9 cellular contexts compared by ENCODE assay signal in genomic region chr2:156434461-156435291, GRCh38. TPM values are rescaled to one million over a fixed set of nuclear protein-coding genes. Genes with fewer than 3 reads are reported as not detected.
A peak's percentile ranks its signal among the peaks of the same experiment; 100 is the strongest.
DNase-seq lines count a peak whose midpoint lies in the region; ATAC-seq and TF ChIP-seq lines count a peak whose summit lies in the region.
"Had no signal": no experiment of that assay in that cellular context is flagged by ENCODE, and none has a peak within 500 bp of the region (broad histone marks: within the 10 kb centered on the region; RNA-seq: fewer than 3 reads in every experiment).

No MANE protein-coding gene starts in this region.

- POLR2A ChIA-PET in activated CD4-positive, alpha-beta T cell treated with anti-CD3 and anti-CD28 coated beads for 36 hours (lab: Charles Lee): no interaction called here

- no peak for TF ChIP-seq CTCF in suprapubic skin (IDR thresholded peaks at IDR 0.05)

- TF ChIP-seq POLR2A in suprapubic skin (IDR thresholded peaks at IDR 0.05): no peak

- H3K4me3 Mint-ChIP-seq in activated CD4-positive, alpha-beta T cell treated with anti-CD3 and anti-CD28 coated beads for 36 hours: peak overlapping the region; percentile 43
- H3K4me3 Mint-ChIP-seq in activated naive CD8-positive, alpha-beta T cell treated with anti-CD3 and anti-CD28 coated beads, Interleukin-2, amount 50 U/mL, for 24 hours: peak overlapping the region; percentile 97

- WGBS in suprapubic skin: 68% methylated on average over 8 of the region's 8 CpGs

- H3K27ac ChIP-seq in suprapubic skin: peak overlapping the region; percentile 99

- ATAC-seq in activated CD4-positive, alpha-beta T cell treated with anti-CD3 and anti-CD28 coated beads for 36 hours: no peak
- ATAC-seq in activated naive CD8-positive, alpha-beta T cell treated with anti-CD3 and anti-CD28 coated beads, Interleukin-2, amount 50 U/mL, for 24 hours: no peak
- ATAC-seq in GM18868 (IDR thresholded peaks at IDR 0.05; ENCODE audit: unreplicated experiment): no peak

- H3K4me1 Mint-ChIP-seq in activated CD4-positive, alpha-beta T cell treated with anti-CD3 and anti-CD28 coated beads for 36 hours: peaks cover 34% of the 10 kb centered on the region
- H3K4me1 Mint-ChIP-seq in activated naive CD8-positive, alpha-beta T cell treated with anti-CD3 and anti-CD28 coated beads, Interleukin-2, amount 50 U/mL, for 24 hours: peaks cover 50% of the 10 kb centered on the region

- intact Hi-C loops in activated CD4-positive, alpha-beta T cell treated with anti-CD3 and anti-CD28 coated beads for 36 hours (cut with DNase I, micrococcal nuclease): loop anchor here (5.0 kb wide), 2 partner anchors 58 to 963 kb away; no protein-coding TSS in a partner anchor

- H3K9me3 ChIP-seq in suprapubic skin: no peaks in the 10 kb centered on the region

- peak overlapping the region; percentile 42 for H3K27ac Mint-ChIP-seq in activated CD4-positive, alpha-beta T cell treated with anti-CD3 and anti-CD28 coated beads for 36 hours
- H3K27ac Mint-ChIP-seq in activated naive CD8-positive, alpha-beta T cell treated with anti-CD3 and anti-CD28 coated beads, Interleukin-2, amount 50 U/mL, for 24 hours: peak overlapping the region; percentile 76

- no peaks in the 10 kb centered on the region for H3K27me3 Mint-ChIP-seq in activated CD4-positive, alpha-beta T cell treated with anti-CD3 and anti-CD28 coated beads for 36 hours
- H3K27me3 Mint-ChIP-seq in activated naive CD8-positive, alpha-beta T cell treated with anti-CD3 and anti-CD28 coated beads, Interleukin-2, amount 50 U/mL, for 24 hours: no peaks in the 10 kb centered on the region

- TF ChIP-seq EP300 in suprapubic skin (IDR thresholded peaks at IDR 0.05): no peak

- CTCF ChIA-PET in activated CD4-positive, alpha-beta T cell treated with anti-CD3 and anti-CD28 coated beads for 36 hours (lab: Charles Lee): interaction anchor here (1.5 kb wide), 1 partner anchor 105 kb away, joined by 6 read pairs; no protein-coding TSS in a partner anchor

- H3K36me3 Mint-ChIP-seq in activated CD4-positive, alpha-beta T cell treated with anti-CD3 and anti-CD28 coated beads for 36 hours (ENCODE audit: low read depth): peaks cover 7% of the 10 kb centered on the region
- H3K36me3 Mint-ChIP-seq in activated naive CD8-positive, alpha-beta T cell treated with anti-CD3 and anti-CD28 coated beads, Interleukin-2, amount 50 U/mL, for 24 hours (ENCODE audit: low read depth): peaks cover 16% of the 10 kb centered on the region

- H3K36me3 ChIP-seq in suprapubic skin: no peaks in the 10 kb centered on the region

- no peaks in the 10 kb centered on the region for H3K27me3 ChIP-seq in suprapubic skin
- H3K27me3 ChIP-seq: foreskin keratinocyte had no signal

- DNase-seq in activated CD4-positive, alpha-beta T cell treated with anti-CD3 and anti-CD28 coated beads for 36 hours: peak; percentile 41
- no peak for DNase-seq in activated CD4-positive, alpha-beta T cell treated with anti-CD3 and anti-CD28 coated beads for 1 hour
- peak; percentile 13 for DNase-seq in activated naive CD8-positive, alpha-beta T cell treated with anti-CD3 and anti-CD28 coated beads, Interleukin-2, amount 50 U/mL, for 24 hours
- peak; percentile 56 for DNase-seq in islet precursor cell
- DNase-seq in suprapubic skin (ENCODE audit: low spot score in 2 of 2): no peak
- DNase-seq in amniotic stem cell (lab: John Stamatoyannopoulos, UW): no peak
- no peak for DNase-seq in AML-193 (lab: John Stamatoyannopoulos, UW)

- H3K4me3 ChIP-seq in suprapubic skin: peak overlapping the region; percentile 84

- peaks cover 47% of the 10 kb centered on the region for H3K4me1 ChIP-seq in suprapubic skin

- H3K9me3 Mint-ChIP-seq in activated CD4-positive, alpha-beta T cell treated with anti-CD3 and anti-CD28 coated beads for 36 hours (ENCODE audit: low read depth): no peaks in the 10 kb centered on the region
- H3K9me3 Mint-ChIP-seq in activated naive CD8-positive, alpha-beta T cell treated with anti-CD3 and anti-CD28 coated beads, Interleukin-2, amount 50 U/mL, for 24 hours: no peaks in the 10 kb centered on the region

RNA-seq across cellular contexts. Expression of gene GPD2, which starts 1.5 kb away (rescaled TPM):
- 10 to 100 TPM; 31.6 to 32.6 TPM for total RNA-seq in activated CD4-positive, alpha-beta T cell treated with anti-CD3 and anti-CD28 coated beads for 36 hours
- total RNA-seq in suprapubic skin: 10 to 100 TPM; 34.7 to 77.5 (median 50.3) TPM

Comparison
In these comparisons a context has a peak if more than half of its experiments do, and no peak if none do; other contexts are left out.
1. DNase-seq: peak in activated CD4-positive, alpha-beta T cell treated with anti-CD3 and anti-CD28 coated beads for 36 hours (single experiment), activated naive CD8-positive, alpha-beta T cell treated with anti-CD3 and anti-CD28 coated beads, Interleukin-2, amount 50 U/mL, for 24 hours (single experiment) and islet precursor cell (single experiment); none in activated CD4-positive, alpha-beta T cell treated with anti-CD3 and anti-CD28 coated beads for 1 hour (single experiment), suprapubic skin (0 of 2), amniotic stem cell (single experiment) and AML-193 (0 of 2).